ENCODE assay signal across 10 cellular contexts in genomic region chr11:12200359-12201015, GRCh38.
A peak's percentile ranks its signal among the peaks of the same experiment; 100 is the strongest.
DNase-seq lines count a peak whose midpoint lies in the region; ATAC-seq and TF ChIP-seq lines count a peak whose summit lies in the region.
"Had no signal": no experiment of that assay in that cellular context is flagged by ENCODE, and none has a peak within 500 bp of the region (broad histone marks: within the 10 kb centered on the region; RNA-seq: fewer than 3 reads in every experiment).

No MANE protein-coding gene starts in this region.

- peak overlapping the region; percentile 98 to 99 for H3K27ac Mint-ChIP-seq in T-cell
- H3K27ac Mint-ChIP-seq: activated naive CD8-positive, alpha-beta T cell had no signal

- POLR2A ChIA-PET in T-cell (lab: Charles Lee) = no interaction called here

- no peaks in the 10 kb centered on the region for H3K27me3 Mint-ChIP-seq in T-cell
- H3K27me3 Mint-ChIP-seq: activated naive CD8-positive, alpha-beta T cell had no signal

- CTCF ChIA-PET in T-cell (lab: Charles Lee) = no interaction called here

- H3K9me3 Mint-ChIP-seq in T-cell = no peaks in the 10 kb centered on the region

- no peak for TF ChIP-seq CTCF in foreskin fibroblast (IDR thresholded peaks at IDR 0.05; ENCODE audit: low read depth, low read length)

- peak; percentile 29 for DNase-seq in NCI-H2227 (lab: John Stamatoyannopoulos, UW; ENCODE audit: unreplicated experiment)
- no peak for DNase-seq in NCI-H2227 treated with DMSO at 0.1 percent for 48 hours (lab: John Stamatoyannopoulos, UW)
- no peak for DNase-seq in T-cell
- peak; percentile 73 to 74 for DNase-seq in foreskin fibroblast
- peak; percentile 76 for DNase-seq in stimulated activated CD8-positive, alpha-beta memory T cell treated with anti-CD3 and anti-CD28 coated beads, Interleukin-4, amount 100 ng/mL, for 48 hours
- no peak for DNase-seq in SHP77 treated with DMSO at 0.1 percent for 48 hours (lab: John Stamatoyannopoulos, UW)
- no peak for DNase-seq in nucleus accumbens (lab: John Stamatoyannopoulos, UW)
- DNase-seq: ACHN had no signal

- no peak overlapping the region for H3K4me3 ChIP-seq in foreskin fibroblast (ENCODE audit: low read depth in 1 of 2, low read length in 2 of 2)

- peaks cover 10% of the 10 kb centered on the region for H3K36me3 Mint-ChIP-seq in T-cell

- ATAC-seq in T-cell (replicated peaks in 1 of 4) (no peak), GM21619 (IDR thresholded peaks at IDR 0.05; ENCODE audit: unreplicated experiment) (no peak)

- H3K4me3 Mint-ChIP-seq in T-cell = no peak overlapping the region
- H3K4me3 Mint-ChIP-seq: activated naive CD8-positive, alpha-beta T cell had no signal

- peaks cover 51 to 66% (median 56%) of the 10 kb centered on the region in 3 donors for H3K4me1 Mint-ChIP-seq in T-cell

Comparison
In these comparisons a context has a peak if more than half of its experiments do, and no peak if none do; other contexts are left out.
1. DNase-seq: peak in NCI-H2227 (single experiment), foreskin fibroblast (2 of 2) and stimulated activated CD8-positive, alpha-beta memory T cell treated with anti-CD3 and anti-CD28 coated beads, Interleukin-4, amount 100 ng/mL, for 48 hours (single experiment); none in NCI-H2227 treated with DMSO at 0.1 percent for 48 hours (single experiment), T-cell (0 of 34), SHP77 treated with DMSO at 0.1 percent for 48 hours (single experiment) and nucleus accumbens (0 of 56).